ENCODE assay signal across 7 cellular contexts in the genomic region with DNA sequence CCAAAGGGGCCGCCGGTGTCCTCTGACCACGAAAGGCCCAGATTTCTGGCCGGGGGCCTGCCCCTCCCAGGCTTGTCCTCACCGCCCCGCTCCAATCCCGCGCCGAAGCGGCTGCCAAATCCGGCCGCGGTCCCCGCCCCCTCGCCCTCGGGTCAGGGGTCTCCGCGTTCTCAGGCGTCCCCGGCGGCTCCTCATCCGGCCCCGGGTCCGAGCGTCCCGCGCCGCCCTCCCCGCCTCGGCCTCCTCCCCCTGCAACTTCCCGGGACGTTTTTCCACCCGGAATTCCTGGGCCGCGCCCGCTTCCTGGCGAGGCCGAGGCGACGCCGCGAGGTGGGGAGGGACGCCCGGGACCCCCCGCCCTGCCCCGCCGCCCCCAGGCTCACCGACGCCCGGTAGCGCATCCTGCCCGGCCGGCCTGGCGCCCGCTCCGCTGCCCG. TPM values are rescaled to one million over a fixed set of nuclear protein-coding genes. Genes with fewer than 3 reads are reported as not detected.
DNase-seq lines count a peak whose midpoint lies in the region; ATAC-seq and TF ChIP-seq lines count a peak whose summit lies in the region.

No MANE protein-coding gene starts in this region.

- no peak overlapping the region for H4K8ac ChIP-seq in neuronal stem cell (ENCODE audit: low read depth, low read length)

- H3K4me3 ChIP-seq in esophagus squamous epithelium (peak overlapping the region; percentile 62 to 94 (median 63)), neuronal stem cell (ENCODE audit: low read length in 2 of 2) (peak overlapping the region; percentile 14 to 68)

- peak overlapping the region; percentile 31 for H2BK120ac ChIP-seq in neuronal stem cell (ENCODE audit: low read depth, low read length)

- peak overlapping the region; percentile 94 for H2BK5ac ChIP-seq in neuronal stem cell (ENCODE audit: low read length)

- TF ChIP-seq CTCF in VCaP (conservative IDR thresholded peaks at IDR 0.05) (no peak), esophagus squamous epithelium (IDR thresholded peaks at IDR 0.05) (no peak)

- H2AK5ac ChIP-seq in neuronal stem cell (ENCODE audit: low read depth, low read length) = peak overlapping the region; percentile 99

- H3K4me1 ChIP-seq in esophagus squamous epithelium = peaks cover 36 to 70% (median 40%) of the 10 kb centered on the region in 3 donors
- peaks cover 15 to 24% of the 10 kb centered on the region in 2 donors for H3K4me1 ChIP-seq in neuronal stem cell (ENCODE audit: control insufficient read depth in 2 of 2, insufficient read depth in 1 of 2, low read depth in 1 of 2, low read length in 2 of 2)

- H3K4me2 ChIP-seq in neuronal stem cell (ENCODE audit: insufficient read depth, low read length, poor library complexity, severe bottlenecking) = peak overlapping the region; percentile 89

- H4K91ac ChIP-seq in neuronal stem cell (ENCODE audit: low read depth, low read length, poor library complexity) = no peak overlapping the region

- H3K9me3 ChIP-seq in esophagus squamous epithelium (no peaks in the 10 kb centered on the region), neuronal stem cell (replicated peaks in 1 of 2; ENCODE audit: control insufficient read depth in 2 of 2, insufficient read depth in 1 of 2, low read depth in 1 of 2, low read length in 2 of 2) (peaks cover 0 to 5% of the 10 kb centered on the region in 2 donors)

- peak overlapping the region; percentile 75 for H2AFZ ChIP-seq in neuronal stem cell (ENCODE audit: low read length)

- H2BK15ac ChIP-seq in neuronal stem cell (ENCODE audit: low read length) = peak overlapping the region; percentile 98

- H3K27me3 ChIP-seq in esophagus squamous epithelium (no peaks in the 10 kb centered on the region), neuronal stem cell (ENCODE audit: control insufficient read depth in 3 of 3, insufficient read depth in 3 of 3, low read depth in 1 of 3, low read length in 3 of 3) (no peaks in the 10 kb centered on the region)

- peak overlapping the region; percentile 77 for H3K9ac ChIP-seq in neuronal stem cell (ENCODE audit: low read depth, low read length, poor library complexity)

- DNase-seq in esophagus squamous epithelium (lab: John Stamatoyannopoulos, UW) (no peak), neuronal stem cell (ENCODE audit: low spot score) (peak; percentile 78), NOMO-1 (lab: John Stamatoyannopoulos, UW; ENCODE audit: unreplicated experiment in 2 of 2) (no peak)

- H3K14ac ChIP-seq in neuronal stem cell (ENCODE audit: low read length) = no peak overlapping the region

- peak; percentile 23 for ATAC-seq in GM18511 (IDR thresholded peaks at IDR 0.05; ENCODE audit: unreplicated experiment)
- ATAC-seq in HG03135 (IDR thresholded peaks at IDR 0.05; ENCODE audit: unreplicated experiment) = peak; percentile 11
- no peak for ATAC-seq in HG03039 (IDR thresholded peaks at IDR 0.05; ENCODE audit: unreplicated experiment)

- no peak for TF ChIP-seq POLR2A in esophagus squamous epithelium (IDR thresholded peaks at IDR 0.05)

- WGBS in esophagus squamous epithelium, 2 donors = 0% methylated on average over 2 of the region's 57 CpGs; no CpG with 5 or more reads in 1 of the 2 donors
- no CpG with 5 or more reads among the region's 57 CpGs for WGBS in neuronal stem cell (ENCODE audit: extremely low coverage in 2 of 2, insufficient read length in 2 of 2, insufficient replicate concordance in 1 of 2), 2 donors

- H3K36me3 ChIP-seq in esophagus squamous epithelium (peaks cover 9 to 40% (median 21%) of the 10 kb centered on the region in 3 donors), neuronal stem cell (replicated peaks in 1 of 2; ENCODE audit: control insufficient read depth in 2 of 2, insufficient read depth in 2 of 2, low read length in 2 of 2) (peaks cover 24% of the 10 kb centered on the region in 2 donors)

- peak overlapping the region; percentile 92 for H3K18ac ChIP-seq in neuronal stem cell (ENCODE audit: low read length)

- H3K4ac ChIP-seq in neuronal stem cell (ENCODE audit: low read length) = no peak overlapping the region

- peaks cover 10% of the 10 kb centered on the region for H3K79me1 ChIP-seq in neuronal stem cell (ENCODE audit: low read depth, low read length)

- H3K27ac ChIP-seq in VCaP (peak overlapping the region; percentile 94), esophagus squamous epithelium (peak overlapping the region; percentile 94 to 98 (median 96)), neuronal stem cell (replicated peaks; ENCODE audit: low read length) (peak overlapping the region; percentile 91)

- intact Hi-C loops in esophagus squamous epithelium (cut with DNase I) = no loop called here

- H3K23ac ChIP-seq in neuronal stem cell (ENCODE audit: low read depth, low read length, poor library complexity) = peak overlapping the region; percentile 43

- H2BK12ac ChIP-seq in neuronal stem cell (ENCODE audit: low read length) = no peak overlapping the region

RNA-seq across cellular contexts. Expression of a gene that starts 7.2 kb away (rescaled TPM):
- 10 to 100 TPM; 62.0 to 80.5 (median 64.2) TPM for total RNA-seq in esophagus squamous epithelium
- 42.3 TPM for polyA plus RNA-seq in neuronal stem cell (2013, experiment 1 of 2)
- polyA plus RNA-seq in neuronal stem cell (2013, experiment 2 of 2) = 42.0 TPM

RNA-seq across cellular contexts. Expression of a gene that starts 29.3 kb away (rescaled TPM):
- 10 to 100 TPM; 33.8 to 59.3 (median 51.2) TPM for total RNA-seq in esophagus squamous epithelium
- polyA plus RNA-seq in neuronal stem cell (2013, experiment 1 of 2) = 30.8 TPM
- polyA plus RNA-seq in neuronal stem cell (2013, experiment 2 of 2) = 32.4 TPM

RNA-seq across cellular contexts. Expression of a gene that starts 31.1 kb away (rescaled TPM):
- total RNA-seq in esophagus squamous epithelium = 10 to 100 TPM; 18.4 to 44.3 (median 35.0) TPM
- polyA plus RNA-seq in neuronal stem cell (2013, experiment 1 of 2) = 11.1 TPM
- 10.1 TPM for polyA plus RNA-seq in neuronal stem cell (2013, experiment 2 of 2)
